Comparison of ENCODE assay signal across 21 cellular contexts in the genomic region with DNA sequence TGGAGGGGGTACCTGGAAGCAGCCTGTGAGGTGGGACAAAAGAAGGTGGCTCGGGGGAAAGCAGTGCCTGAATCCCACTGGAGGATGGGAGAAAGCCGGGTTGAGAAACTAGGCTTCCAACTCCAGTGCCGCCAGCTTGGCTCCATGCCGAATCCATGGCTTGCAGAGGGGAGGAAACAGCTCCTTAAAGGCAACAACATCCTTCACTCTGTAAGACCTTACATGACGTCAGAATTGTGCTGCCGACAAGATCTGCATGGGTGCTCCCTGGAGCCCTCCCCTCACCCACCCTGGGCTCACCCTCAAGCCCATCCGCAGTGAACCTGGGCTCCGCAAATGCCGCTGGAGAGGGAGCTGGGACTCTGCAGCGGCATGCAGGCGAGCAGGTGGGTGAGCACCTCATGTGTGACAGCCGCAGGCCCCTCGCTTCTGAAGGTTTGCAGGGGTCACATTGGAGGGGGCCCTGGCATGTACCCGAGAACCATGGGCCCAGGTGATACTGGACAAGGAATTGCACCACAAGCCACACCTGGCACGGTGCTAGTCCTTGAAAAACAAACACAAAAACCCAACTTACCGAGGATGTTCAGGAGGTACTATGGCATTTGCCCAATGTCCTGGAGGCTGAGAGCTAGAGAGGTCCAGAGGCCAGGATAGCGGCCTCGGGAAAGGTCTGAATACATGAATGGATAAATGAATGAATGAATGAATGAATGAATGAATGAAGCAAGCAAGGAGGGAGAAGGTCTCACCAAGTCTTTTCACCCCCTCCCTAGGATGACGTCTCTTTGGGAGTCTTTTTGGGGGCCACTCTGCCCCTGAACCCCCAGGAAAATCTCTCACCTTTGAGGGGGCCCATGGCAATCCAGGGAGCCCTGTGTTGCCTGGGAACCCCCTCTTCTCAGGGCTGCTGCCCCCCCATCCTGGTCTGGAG.
"Had no signal": no experiment of that assay in that cellular context is flagged by ENCODE, and none has a peak within 500 bp of the region (broad histone marks: within the 10 kb centered on the region; RNA-seq: fewer than 3 reads in every experiment).

No MANE protein-coding gene starts in this region.

- H3K9me3 ChIP-seq: esophagus muscularis mucosa, gastrocnemius medialis had no signal

- H3K9me3 Mint-ChIP-seq: stimulated activated naive CD8-positive, alpha-beta T cell treated with anti-CD3 and anti-CD28 coated beads, Interleukin-15, Interleukin-2, amounts not matched to agents 100 ng/mL and 50 ng/mL, for 24 hours had no signal

- H3K4me3 ChIP-seq: esophagus muscularis mucosa, gastrocnemius medialis, heart right ventricle, right atrium auricular region, tibial nerve had no signal

- H3K36me3 Mint-ChIP-seq: memory B cell; naive B cell; stimulated activated memory B cell treated with anti-CD40 and anti-IgM and Interleukin-4, amounts not matched to agents 10 μg/mL and 1 μg/mL and 100 μg/mL, for 72 hours had no signal

- H3K36me3 ChIP-seq: esophagus muscularis mucosa, gastrocnemius medialis, heart right ventricle, right atrium auricular region, tibial nerve had no signal

- H3K4me1 ChIP-seq: esophagus muscularis mucosa, gastrocnemius medialis, heart right ventricle, right atrium auricular region, tibial nerve had no signal

- H3K27ac ChIP-seq: epithelial cell of prostate, esophagus muscularis mucosa, gastrocnemius medialis, heart right ventricle, right atrium auricular region, tibial nerve had no signal

- DNase-seq: effector memory CD4-positive, alpha-beta T cell; gastrocnemius medialis; heart right ventricle; hypothalamus; kidney glomerular epithelial cell; midbrain; naive B cell; small intestine; stimulated activated CD4-positive, alpha-beta T cell treated with anti-CD3 and anti-CD28 coated beads, Interleukin-2, amount 100 ng/mL, for 48 hours; stimulated activated CD8-positive, alpha-beta memory T cell treated with anti-CD3 and anti-CD28 coated beads, Interleukin-4, amount 100 ng/mL, for 48 hours had no signal

- FAIRE-seq: endometrium, islet of Langerhans, small intestine had no signal

- H3K4me1 Mint-ChIP-seq: central memory CD8-positive, alpha-beta T cell; memory B cell; nephron; stimulated activated memory B cell treated with anti-CD40 and anti-IgM and Interleukin-4, amounts not matched to agents 10 μg/mL and 1 μg/mL and 100 μg/mL, for 72 hours had no signal

- H3K4me3 Mint-ChIP-seq: central memory CD8-positive, alpha-beta T cell; memory B cell; naive B cell; nephron; stimulated activated memory B cell treated with anti-CD40 and anti-IgM and Interleukin-4, amounts not matched to agents 10 μg/mL and 1 μg/mL and 100 μg/mL, for 72 hours; stimulated activated naive CD8-positive, alpha-beta T cell treated with anti-CD3 and anti-CD28 coated beads, Interleukin-15, Interleukin-2, amounts not matched to agents 100 ng/mL and 50 ng/mL, for 24 hours had no signal

- H3K27ac Mint-ChIP-seq: memory B cell; naive B cell; nephron; stimulated activated memory B cell treated with anti-CD40 and anti-IgM and Interleukin-4, amounts not matched to agents 10 μg/mL and 1 μg/mL and 100 μg/mL, for 72 hours; stimulated activated naive CD8-positive, alpha-beta T cell treated with anti-CD3 and anti-CD28 coated beads, Interleukin-15, Interleukin-2, amounts not matched to agents 100 ng/mL and 50 ng/mL, for 24 hours had no signal

- ATAC-seq: gastrocnemius medialis; heart right ventricle; stimulated activated memory B cell treated with anti-CD40 and anti-IgM and Interleukin-4, amounts not matched to agents 10 μg/mL and 1 μg/mL and 100 μg/mL, for 72 hours had no signal

- H3K27me3 ChIP-seq: gastrocnemius medialis, right atrium auricular region, tibial nerve had no signal
